17 cellular contexts compared by ENCODE assay signal in genomic region chr3:101943028-101943427, GRCh38.
DNase-seq lines count a peak whose midpoint lies in the region; ATAC-seq and TF ChIP-seq lines count a peak whose summit lies in the region.
"Had no signal": no experiment of that assay in that cellular context is flagged by ENCODE, and none has a peak within 500 bp of the region (broad histone marks: within the 10 kb centered on the region; RNA-seq: fewer than 3 reads in every experiment).

No MANE protein-coding gene starts in this region.

- no peaks in the 10 kb centered on the region for H3K27me3 Mint-ChIP-seq in CD4-positive, alpha-beta T cell
- no peaks in the 10 kb centered on the region for H3K27me3 Mint-ChIP-seq in effector memory CD8-positive, alpha-beta T cell
- H3K27me3 Mint-ChIP-seq: stimulated activated naive CD8-positive, alpha-beta T cell treated with anti-CD3 and anti-CD28 coated beads, Interleukin-15, Interleukin-2, amounts not matched to agents 100 ng/mL and 50 ng/mL, for 24 hours had no signal

- H3K27ac ChIP-seq in CD4-positive, alpha-beta T cell (ENCODE audit: low read depth, low read length), result no peak overlapping the region
- no peak overlapping the region for H3K27ac ChIP-seq in right lobe of liver
- H3K27ac ChIP-seq: esophagus squamous epithelium had no signal

- no peaks in the 10 kb centered on the region for H3K36me3 Mint-ChIP-seq in CD4-positive, alpha-beta T cell (ENCODE audit: low read depth)
- H3K36me3 Mint-ChIP-seq in effector memory CD8-positive, alpha-beta T cell (ENCODE audit: insufficient read depth), result peaks cover 2% of the 10 kb centered on the region

- H3K9me3 Mint-ChIP-seq in CD4-positive, alpha-beta T cell, result no peaks in the 10 kb centered on the region
- H3K9me3 Mint-ChIP-seq in effector memory CD8-positive, alpha-beta T cell, result no peaks in the 10 kb centered on the region

- H3K9me3 ChIP-seq in CD4-positive, alpha-beta T cell (ENCODE audit: control insufficient read depth, low read length), result no peaks in the 10 kb centered on the region
- no peaks in the 10 kb centered on the region for H3K9me3 ChIP-seq in right lobe of liver
- H3K9me3 ChIP-seq: esophagus squamous epithelium, heart right ventricle, SK-N-SH had no signal

- H3K4me3 Mint-ChIP-seq in CD4-positive, alpha-beta T cell, result peak overlapping the region; percentile 2
- no peak overlapping the region for H3K4me3 Mint-ChIP-seq in effector memory CD8-positive, alpha-beta T cell

- no peaks in the 10 kb centered on the region for H3K36me3 ChIP-seq in right lobe of liver
- H3K36me3 ChIP-seq: esophagus squamous epithelium, heart right ventricle had no signal

- H3K4me3 ChIP-seq in right lobe of liver, result no peak overlapping the region
- H3K4me3 ChIP-seq: esophagus squamous epithelium, heart right ventricle had no signal

- CTCF ChIA-PET in CD4-positive, alpha-beta T cell (lab: Charles Lee), result no interaction called here

- intact Hi-C loops in CD4-positive, alpha-beta T cell (cut with DNase I, micrococcal nuclease), result no loop called here
- intact Hi-C loops in right lobe of liver (cut with DNase I), result no loop called here

- TF ChIP-seq CTCF in CD4-positive, alpha-beta T cell (IDR thresholded peaks at IDR 0.05), result no peak
- TF ChIP-seq CTCF in right lobe of liver (IDR thresholded peaks at IDR 0.05), result no peak

- peak; percentile 65 for ATAC-seq in CD4-positive, alpha-beta T cell (ENCODE audit: poor library complexity)
- ATAC-seq in GM18520 (IDR thresholded peaks at IDR 0.05; ENCODE audit: unreplicated experiment), result peak; percentile 34
- peak; percentile 42 for ATAC-seq in HG03103 (IDR thresholded peaks at IDR 0.05; ENCODE audit: low read depth, unreplicated experiment)
- peak; percentile 27 for ATAC-seq in effector memory CD8-positive, alpha-beta T cell (replicated peaks)
- ATAC-seq in right lobe of liver, result no peak
- ATAC-seq: heart right ventricle had no signal

- no peak for TF ChIP-seq POLR2A in right lobe of liver (IDR thresholded peaks at IDR 0.05)

- no peak for DNase-seq in CD4-positive, alpha-beta T cell
- no peak for DNase-seq in effector memory CD8-positive, alpha-beta T cell
- no peak for DNase-seq in stimulated activated CD4-positive, alpha-beta T cell treated with anti-CD3 and anti-CD28 coated beads, Interleukin-2, amount 100 ng/mL, for 48 hours
- no peak for DNase-seq in DMS53 treated with DMSO at 0.1 percent for 48 hours (lab: John Stamatoyannopoulos, UW; ENCODE audit: unreplicated experiment)
- no peak for DNase-seq in right lobe of liver
- DNase-seq: activated gamma-delta T cell treated with Interleukin-2 at 50 U/mL for 16 hours, dermis blood vessel endothelial cell, esophagus squamous epithelium, heart right ventricle, kidney, midbrain, NCI-H146, PC-3, SK-N-SH had no signal

- peaks cover 24% of the 10 kb centered on the region for H3K4me1 Mint-ChIP-seq in CD4-positive, alpha-beta T cell (ENCODE audit: low read depth)
- peaks cover 0 to 3% of the 10 kb centered on the region in 2 donors for H3K4me1 Mint-ChIP-seq in effector memory CD8-positive, alpha-beta T cell (ENCODE audit: low read depth in 2 of 2)

- POLR2A ChIA-PET in CD4-positive, alpha-beta T cell (lab: Charles Lee), result interaction anchor here (0.9 kb wide), 1 partner anchor 92 kb away, joined by 3 read pairs; no protein-coding TSS in a partner anchor

- 78% methylated on average over 1 of the region's 1 CpG for WGBS in right lobe of liver (ENCODE audit: insufficient coverage, low coverage, low lambda C conversion rate, missing lambda C conversion rate)

- H3K27ac Mint-ChIP-seq in CD4-positive, alpha-beta T cell, result peak overlapping the region; percentile 53
- no peak overlapping the region for H3K27ac Mint-ChIP-seq in effector memory CD8-positive, alpha-beta T cell

- H3K27me3 ChIP-seq in CD4-positive, alpha-beta T cell (ENCODE audit: control insufficient read depth, insufficient read depth, low read length), result no peaks in the 10 kb centered on the region
- no peaks in the 10 kb centered on the region for H3K27me3 ChIP-seq in right lobe of liver
- H3K27me3 ChIP-seq: esophagus squamous epithelium, heart right ventricle had no signal

- peaks cover 0 to 3% (median 0%) of the 10 kb centered on the region in 4 donors for H3K4me1 ChIP-seq in right lobe of liver

Comparison
In these comparisons a context has a peak if more than half of its experiments do, and no peak if none do; other contexts are left out.
1. ATAC-seq: peak in CD4-positive, alpha-beta T cell (single experiment), GM18520 (single experiment), HG03103 (single experiment) and effector memory CD8-positive, alpha-beta T cell (single experiment); none in right lobe of liver (0 of 4).